Comparison of ENCODE assay signal across 19 cellular contexts in the genomic region with DNA sequence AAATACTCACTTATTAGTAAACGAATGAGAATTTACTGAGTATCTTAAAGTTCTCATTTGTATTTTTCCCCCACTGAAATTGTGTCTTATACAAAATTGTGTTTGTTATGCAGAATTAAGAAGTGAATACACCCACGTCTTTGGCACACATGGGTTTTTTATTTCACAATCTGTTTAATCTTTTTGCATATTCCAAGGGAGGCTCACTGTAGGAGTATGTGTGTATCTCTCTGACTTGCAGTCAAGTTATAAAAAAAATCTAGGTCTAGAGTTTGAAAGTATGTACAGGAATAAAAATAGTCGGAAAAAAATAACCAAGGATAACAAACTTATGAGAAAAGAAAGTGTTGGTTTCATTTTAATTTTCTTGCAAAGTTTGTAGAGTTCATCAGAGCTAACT.
A peak's percentile ranks its signal among the peaks of the same experiment; 100 is the strongest.
DNase-seq lines count a peak whose midpoint lies in the region; ATAC-seq, FAIRE-seq and TF ChIP-seq lines count a peak whose summit lies in the region.
"Had no signal": no experiment of that assay in that cellular context is flagged by ENCODE, and none has a peak within 500 bp of the region (broad histone marks: within the 10 kb centered on the region; RNA-seq: fewer than 3 reads in every experiment).

No MANE protein-coding gene starts in this region.

- peak; percentile 50 for FAIRE-seq in GM18507 (lab: Jason Lieb, UNC)
- FAIRE-seq: GM12878, H54 had no signal

- H3K4me1 ChIP-seq in adipocyte (ENCODE audit: control insufficient read depth, insufficient read depth, low read length) = no peaks in the 10 kb centered on the region

- H3K4me3 ChIP-seq in adipocyte (ENCODE audit: low read length) (no peak overlapping the region), fibroblast of pulmonary artery (replicated peaks; ENCODE audit: low read depth, low read length) (no peak overlapping the region)
- H3K4me3 ChIP-seq: GM12878 had no signal

- no peaks in the 10 kb centered on the region for H3K4me1 Mint-ChIP-seq in immature natural killer cell

- H3K9me3 Mint-ChIP-seq in immature natural killer cell = peaks cover 0 to 3% (median 0%) of the 10 kb centered on the region in 6 donors
- H3K9me3 Mint-ChIP-seq: CD4-positive, alpha-beta T cell had no signal

- H3K27ac Mint-ChIP-seq in immature natural killer cell = no peak overlapping the region
- H3K27ac Mint-ChIP-seq: B cell; CD4-positive, alpha-beta T cell; IgD-negative memory B cell had no signal

- ATAC-seq in HG02938 (IDR thresholded peaks at IDR 0.05; ENCODE audit: unreplicated experiment) (no peak), HG02610 (IDR thresholded peaks at IDR 0.05; ENCODE audit: unreplicated experiment) (no peak)
- ATAC-seq: GM12878, HCT116 had no signal

- no peak overlapping the region for H3K4me3 Mint-ChIP-seq in immature natural killer cell
- H3K4me3 Mint-ChIP-seq: B cell; CD4-positive, alpha-beta T cell; IgD-negative memory B cell had no signal

- H3K36me3 Mint-ChIP-seq in immature natural killer cell = peaks cover 0 to 6% (median 0%) of the 10 kb centered on the region in 3 donors
- H3K36me3 Mint-ChIP-seq: IgD-negative memory B cell had no signal

- no peaks in the 10 kb centered on the region for H3K27me3 ChIP-seq in adipocyte (replicated peaks; ENCODE audit: control insufficient read depth, insufficient read depth, low read length)

- no peaks in the 10 kb centered on the region for H3K36me3 ChIP-seq in adipocyte (ENCODE audit: control insufficient read depth, insufficient read depth, low read length, severe bottlenecking)

- no peak overlapping the region for H3K9ac ChIP-seq in adipocyte (ENCODE audit: low read length)

- H3K9me3 ChIP-seq in adipocyte (ENCODE audit: control insufficient read depth, low read length) = no peaks in the 10 kb centered on the region

- no peak for DNase-seq in GM18507 (ENCODE audit: extremely low spot score, insufficient read length, low read depth)
- DNase-seq in adipocyte (ENCODE audit: low read depth) = peak; percentile 49
- DNase-seq in fibroblast of pulmonary artery (ENCODE audit: low read depth) = peak; percentile 7
- DNase-seq in middle frontal gyrus (ENCODE audit: extremely low spot score, low spot score) = peak; percentile 62
- no peak for DNase-seq in SK-N-DZ (ENCODE audit: low spot score)
- no peak for DNase-seq in immature natural killer cell
- DNase-seq: 8988T; ACHN; C1 segment of cervical spinal cord; Calu3; CD4-positive, alpha-beta T cell; DMS 273 treated with DMSO at 0.1 percent for 48 hours had no signal

- H3K27me3 Mint-ChIP-seq in immature natural killer cell (ENCODE audit: low read depth in 3 of 3) = peaks cover 0 to 7% (median 3%) of the 10 kb centered on the region in 3 donors
- H3K27me3 Mint-ChIP-seq: B cell had no signal

- TF ChIP-seq CTCF in fibroblast of pulmonary artery (IDR thresholded peaks at IDR 0.05; ENCODE audit: low read length, missing control alignments) = no peak

Comparison
In these comparisons a context has a peak if more than half of its experiments do, and no peak if none do; other contexts are left out.
1. DNase-seq: peak in adipocyte (single experiment), fibroblast of pulmonary artery (single experiment) and middle frontal gyrus (single experiment); none in GM18507 (single experiment), SK-N-DZ (single experiment) and immature natural killer cell (0 of 3).